5 cellular contexts compared by ENCODE assay signal in the genomic region with DNA sequence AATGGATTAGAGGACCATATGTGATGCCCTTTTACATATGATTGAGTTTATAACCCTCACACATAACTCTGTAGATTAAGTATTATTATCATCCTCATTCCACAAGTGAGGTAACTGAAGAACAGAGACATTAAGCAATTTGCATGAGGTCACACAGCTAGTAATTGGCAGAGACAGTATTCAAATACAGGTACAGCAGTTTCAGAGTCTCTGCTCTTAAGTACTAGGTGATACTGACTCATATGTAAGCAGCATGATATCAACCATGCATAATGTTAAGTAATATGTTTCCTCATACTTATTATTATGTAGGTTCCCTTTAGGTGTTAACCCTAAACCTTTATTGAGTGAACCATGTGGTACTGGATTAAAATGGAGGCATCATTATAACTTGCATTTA.
"Had no signal": no experiment of that assay in that cellular context is flagged by ENCODE, and none has a peak within 500 bp of the region (broad histone marks: within the 10 kb centered on the region; RNA-seq: fewer than 3 reads in every experiment).

No MANE protein-coding gene starts in this region.

- FAIRE-seq: HTR-8/SVneo had no signal

- H3K9ac ChIP-seq: GM23248 had no signal

- H3K27ac ChIP-seq: GM23248 had no signal

- DNase-seq: GM23248, GOT3, H9, HCEC 1CT had no signal

- H3K4me3 ChIP-seq: GM23248 had no signal

- H2AFZ ChIP-seq: GM23248 had no signal
